13 cellular contexts compared by ENCODE assay signal in genomic region chr1:224675589-224675988, GRCh38.
"Had no signal": no experiment of that assay in that cellular context is flagged by ENCODE, and none has a peak within 500 bp of the region (broad histone marks: within the 10 kb centered on the region; RNA-seq: fewer than 3 reads in every experiment).

No MANE protein-coding gene starts in this region.

- H3K4me3 ChIP-seq: coronary artery, heart right ventricle, thyroid gland, uterus had no signal

- ATAC-seq: heart right ventricle; naive thymus-derived CD4-positive, alpha-beta T cell had no signal

- H3K36me3 ChIP-seq: heart right ventricle, thyroid gland, uterus had no signal

- H3K27me3 ChIP-seq: thyroid gland, uterus had no signal

- H3K27ac ChIP-seq: coronary artery, heart right ventricle, thyroid gland, uterus had no signal

- H3K4me1 ChIP-seq: thyroid gland, uterus had no signal

- FAIRE-seq: frontal cortex, islet of Langerhans, small intestine had no signal

- H3K9me3 ChIP-seq: heart right ventricle, thyroid gland, uterus had no signal

- DNase-seq: activated CD4-positive, alpha-beta T cell treated with anti-CD3 and anti-CD28 coated beads for 4 hours; activated naive CD4-positive, alpha-beta T cell treated with anti-CD3 and anti-CD28 coated beads, Interleukin-2, amount 50 U/mL, for 16 hours; central memory CD4-positive, alpha-beta T cell; effector CD4-positive, alpha-beta T cell; heart right ventricle; naive thymus-derived CD4-positive, alpha-beta T cell; posterior cingulate gyrus; small intestine; thyroid gland; uterus had no signal
